ENCODE assay signal across 16 cellular contexts in genomic region chr2:58341047-58341446, GRCh38.
"Had no signal": no experiment of that assay in that cellular context is flagged by ENCODE, and none has a peak within 500 bp of the region (broad histone marks: within the 10 kb centered on the region; RNA-seq: fewer than 3 reads in every experiment).

No MANE protein-coding gene starts in this region.

- H3K27ac ChIP-seq: adrenal gland, gastrocnemius medialis, heart left ventricle, lower lobe of right lung, ovary, right lobe of liver, stomach, testis had no signal

- H3K4me1 Mint-ChIP-seq: activated naive CD4-positive, alpha-beta T cell treated with anti-CD3 and anti-CD28 coated beads, Interleukin-2, amount 50 U/mL, for 24 hours had no signal

- DNase-seq: activated CD4-positive, alpha-beta T cell treated with anti-CD3 and anti-CD28 coated beads, Interleukin-2, amount 50 U/mL, for 48 hours; activated CD4-positive, CD25-positive, alpha-beta regulatory T cell treated with anti-CD3 and anti-CD28 coated beads, Interleukin-2, amount 50 U/mL, for 72 hours; activated T-cell treated with anti-CD3 and anti-CD28 coated beads, Interleukin-2, amount 50 U/mL, for 24 hours; adrenal gland; gastrocnemius medialis; heart left ventricle; left colon; lower lobe of right lung; ovary; right lobe of liver; stomach; testis had no signal

- H3K4me1 ChIP-seq: adrenal gland, gastrocnemius medialis, heart left ventricle, lower lobe of right lung, right lobe of liver, stomach, testis had no signal

- H3K4me3 Mint-ChIP-seq: activated naive CD4-positive, alpha-beta T cell treated with anti-CD3 and anti-CD28 coated beads, Interleukin-2, amount 50 U/mL, for 24 hours; activated T-cell treated with anti-CD3 and anti-CD28 coated beads, Interleukin-2, amount 50 U/mL, for 24 hours; mesothelial cell of epicardium; T-helper 2 cell treated with Interferon-gamma antibody and Interleukin-4, amounts not matched to agents 5 μg/mL and 100 μg/mL, for 36 hours had no signal

- H3K27me3 Mint-ChIP-seq: activated naive CD4-positive, alpha-beta T cell treated with anti-CD3 and anti-CD28 coated beads, Interleukin-2, amount 50 U/mL, for 24 hours had no signal

- H3K27ac Mint-ChIP-seq: activated naive CD4-positive, alpha-beta T cell treated with anti-CD3 and anti-CD28 coated beads, Interleukin-2, amount 50 U/mL, for 24 hours; activated T-cell treated with anti-CD3 and anti-CD28 coated beads, Interleukin-2, amount 50 U/mL, for 24 hours; mesothelial cell of epicardium; T-helper 2 cell treated with Interferon-gamma antibody and Interleukin-4, amounts not matched to agents 5 μg/mL and 100 μg/mL, for 36 hours had no signal

- H3K4me3 ChIP-seq: adrenal gland, gastrocnemius medialis, heart left ventricle, lower lobe of right lung, ovary, right lobe of liver, stomach, testis had no signal

- H3K9me3 ChIP-seq: adrenal gland, gastrocnemius medialis, lower lobe of right lung, ovary, right lobe of liver, testis had no signal

- H3K36me3 Mint-ChIP-seq: activated naive CD4-positive, alpha-beta T cell treated with anti-CD3 and anti-CD28 coated beads, Interleukin-2, amount 50 U/mL, for 24 hours; mesothelial cell of epicardium had no signal

- FAIRE-seq: islet of Langerhans had no signal

- ATAC-seq: gastrocnemius medialis, heart left ventricle, left colon, lower lobe of right lung had no signal

- H3K27me3 ChIP-seq: adrenal gland, gastrocnemius medialis, heart left ventricle, ovary, right lobe of liver, stomach, testis had no signal

- H3K36me3 ChIP-seq: adrenal gland, gastrocnemius medialis, heart left ventricle, lower lobe of right lung, ovary, right lobe of liver, stomach had no signal
